In genomic region chr3:101849714-101850326, GRCh38 we compare ENCODE assay signal across 8 cellular contexts.
A peak's percentile ranks its signal among the peaks of the same experiment; 100 is the strongest.
DNase-seq lines count a peak whose midpoint lies in the region; ATAC-seq and TF ChIP-seq lines count a peak whose summit lies in the region.

No MANE protein-coding gene starts in this region.

- no peaks in the 10 kb centered on the region for H3K9me3 Mint-ChIP-seq in stimulated activated naive B cell treated with anti-CD40 and anti-IgM and Interleukin-4, amounts not matched to agents 10 μg/mL and 1 μg/mL and 100 μg/mL, for 72 hours

- H3K36me3 ChIP-seq in muscle layer of duodenum (ENCODE audit: control insufficient read depth in 1 of 2, insufficient read depth in 2 of 2, low read length in 2 of 2), result peaks cover 32 to 46% of the 10 kb centered on the region in 2 donors

- H3K27ac ChIP-seq in muscle layer of duodenum (ENCODE audit: low read length), result peak overlapping the region; percentile 100

- H3K27me3 Mint-ChIP-seq in stimulated activated naive B cell treated with anti-CD40 and anti-IgM and Interleukin-4, amounts not matched to agents 10 μg/mL and 1 μg/mL and 100 μg/mL, for 72 hours, result no peaks in the 10 kb centered on the region

- ATAC-seq in GM21717 (IDR thresholded peaks at IDR 0.05; ENCODE audit: unreplicated experiment), result peak; percentile 24
- ATAC-seq in stimulated activated naive B cell treated with anti-CD40 and anti-IgM and Interleukin-4, amounts not matched to agents 10 μg/mL and 1 μg/mL and 100 μg/mL, for 72 hours (replicated peaks), result peak; percentile 31 to 35

- peak overlapping the region; percentile 97 to 99 for H3K4me3 Mint-ChIP-seq in stimulated activated naive B cell treated with anti-CD40 and anti-IgM and Interleukin-4, amounts not matched to agents 10 μg/mL and 1 μg/mL and 100 μg/mL, for 72 hours

- peaks cover 28 to 66% of the 10 kb centered on the region in 2 donors for H3K4me1 Mint-ChIP-seq in stimulated activated naive B cell treated with anti-CD40 and anti-IgM and Interleukin-4, amounts not matched to agents 10 μg/mL and 1 μg/mL and 100 μg/mL, for 72 hours

- no peak for TF ChIP-seq CTCF in GM12864 (IDR thresholded peaks at IDR 0.05; ENCODE audit: low read depth, low read length, missing control alignments)

- H3K4me1 ChIP-seq in muscle layer of duodenum (ENCODE audit: control insufficient read depth in 1 of 2, insufficient read depth in 2 of 2, low read length in 2 of 2), result peaks cover 5 to 6% of the 10 kb centered on the region in 2 donors

- H3K27me3 ChIP-seq in muscle layer of duodenum (ENCODE audit: low read depth, low read length), result no peaks in the 10 kb centered on the region

- no peaks in the 10 kb centered on the region for H3K9me3 ChIP-seq in muscle layer of duodenum (ENCODE audit: control insufficient read depth in 1 of 2, low read length in 2 of 2)

- peak overlapping the region; percentile 98 for H3K27ac Mint-ChIP-seq in stimulated activated naive B cell treated with anti-CD40 and anti-IgM and Interleukin-4, amounts not matched to agents 10 μg/mL and 1 μg/mL and 100 μg/mL, for 72 hours

- H3K36me3 Mint-ChIP-seq in stimulated activated naive B cell treated with anti-CD40 and anti-IgM and Interleukin-4, amounts not matched to agents 10 μg/mL and 1 μg/mL and 100 μg/mL, for 72 hours, result peaks cover 57 to 65% of the 10 kb centered on the region in 2 donors

- peak overlapping the region; percentile 95 for H3K4me3 ChIP-seq in GM12864 (ENCODE audit: low read depth, low read length)
- H3K4me3 ChIP-seq in muscle layer of duodenum (ENCODE audit: low read depth in 1 of 2, low read length in 2 of 2), result peak overlapping the region; percentile 75 to 98

- DNase-seq in GM12864 (ENCODE audit: low read depth) (no peak), Kasumi-1 (lab: John Stamatoyannopoulos, UW) (peak; percentile 39 to 45), CD1c-positive myeloid dendritic cell (ENCODE audit: extremely low spot score) (no peak)
- DNase-seq in activated CD4-positive, alpha-beta T cell treated with anti-CD3 and anti-CD28 coated beads, Interleukin-2, amount 50 U/mL, for 4 hours, result peak; percentile 38 to 52
- peak; percentile 39 for DNase-seq in effector CD8-positive, alpha-beta T cell (lab: John Stamatoyannopoulos, UW)
- peak; percentile 34 for DNase-seq in stimulated activated naive B cell treated with anti-CD40 and anti-IgM and Interleukin-4, amounts not matched to agents 10 μg/mL and 1 μg/mL and 100 μg/mL, for 72 hours

Comparison
In these comparisons a context has a peak if more than half of its experiments do, and no peak if none do; other contexts are left out.
1. DNase-seq: peak in Kasumi-1 (2 of 2), activated CD4-positive, alpha-beta T cell treated with anti-CD3 and anti-CD28 coated beads, Interleukin-2, amount 50 U/mL, for 4 hours (2 of 2), effector CD8-positive, alpha-beta T cell (single experiment) and stimulated activated naive B cell treated with anti-CD40 and anti-IgM and Interleukin-4, amounts not matched to agents 10 μg/mL and 1 μg/mL and 100 μg/mL, for 72 hours (single experiment); none in GM12864 (single experiment) and CD1c-positive myeloid dendritic cell (single experiment).